ENCODE assay signal across 8 cellular contexts in the genomic region with DNA sequence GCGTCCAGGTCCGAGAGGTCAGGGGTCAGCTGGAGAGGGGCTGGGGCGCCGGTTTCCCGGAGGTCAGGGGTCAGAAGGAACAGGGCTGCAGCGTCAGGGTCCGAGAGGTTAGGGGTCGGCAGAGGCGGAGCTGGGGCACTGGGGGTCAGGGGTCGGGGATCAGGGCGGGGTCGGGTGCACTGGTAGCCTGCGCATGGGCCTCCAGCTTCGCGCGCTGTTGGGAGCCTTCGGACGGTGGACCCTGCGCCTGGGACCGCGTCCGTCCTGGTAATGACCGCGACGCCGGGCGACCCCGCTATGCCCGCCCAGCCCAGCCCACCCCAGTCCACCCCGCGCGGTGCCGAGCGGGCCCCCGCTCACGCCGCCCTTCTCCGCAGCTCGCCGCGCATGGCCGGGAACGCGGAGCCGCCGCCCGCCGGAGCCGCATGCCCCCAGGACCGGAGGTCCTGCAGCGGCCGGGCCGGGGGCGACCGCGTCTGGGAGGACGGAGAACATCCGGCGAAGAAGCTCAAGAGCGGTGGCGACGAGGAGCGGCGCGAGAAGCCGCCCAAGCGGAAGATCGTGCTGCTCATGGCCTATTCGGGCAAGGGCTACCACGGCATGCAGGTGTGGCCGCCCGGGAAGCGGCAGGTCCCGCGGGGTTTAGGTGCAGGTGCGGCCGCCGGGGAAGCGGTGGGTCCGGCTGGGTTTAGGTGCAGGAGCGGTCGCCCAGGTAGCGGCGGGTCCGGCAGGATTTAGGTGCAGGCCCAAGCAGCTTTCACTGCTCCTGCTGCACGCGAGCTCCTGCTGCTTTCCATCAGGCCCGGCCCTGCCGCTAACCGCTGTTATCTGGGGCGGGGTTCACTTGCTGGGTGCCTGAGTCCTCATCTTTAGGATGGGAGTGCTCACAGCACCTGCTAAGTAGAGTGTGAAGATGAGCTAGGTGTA. TPM values are rescaled to one million over a fixed set of nuclear protein-coding genes. Genes with fewer than 3 reads are reported as not detected.
A peak's percentile ranks its signal among the peaks of the same experiment; 100 is the strongest.
DNase-seq lines count a peak whose midpoint lies in the region; ATAC-seq and TF ChIP-seq lines count a peak whose summit lies in the region.

No MANE protein-coding gene starts in this region.

- peaks cover 15% of the 10 kb centered on the region for H3K36me3 Mint-ChIP-seq in natural killer cell treated with Interleukin-12 subunit alpha and Interleukin-12 subunit beta and Interleukin-15 and Interleukin-18, amount 100 ng/mL, for 72 hours

- DNase-seq in NCI-H345 (lab: John Stamatoyannopoulos, UW) (peak; percentile 14), NCI-H345 treated with DMSO at 0.1 percent for 48 hours (lab: John Stamatoyannopoulos, UW; ENCODE audit: unreplicated experiment) (no peak), HT-29 (ENCODE audit: low spot score) (peak; percentile 45), epithelial cell of proximal tubule (ENCODE audit: low read depth) (no peak), GF-D8 (lab: John Stamatoyannopoulos, UW) (no peak), hippocampal formation (lab: John Stamatoyannopoulos, UW) (no peak)
- peak; percentile 30 to 41 for DNase-seq in activated CD4-positive, alpha-beta T cell treated with anti-CD3 and anti-CD28 coated beads, Interleukin-2, amount 50 U/mL, for 48 hours
- no peak for DNase-seq in natural killer cell treated with Interleukin-12 subunit alpha and Interleukin-12 subunit beta and Interleukin-15 and Interleukin-18, amount 100 ng/mL, for 72 hours (ENCODE audit: low spot score)

- TF ChIP-seq CTCF in epithelial cell of proximal tubule (conservative IDR thresholded peaks at IDR 0.05; ENCODE audit: low read depth, low read length): no peak

- peaks cover 13 to 14% of the 10 kb centered on the region in 2 donors for H3K4me1 Mint-ChIP-seq in natural killer cell treated with Interleukin-12 subunit alpha and Interleukin-12 subunit beta and Interleukin-15 and Interleukin-18, amount 100 ng/mL, for 72 hours (ENCODE audit: low read depth in 2 of 2)

- peak overlapping the region; percentile 83 to 84 for H3K27ac Mint-ChIP-seq in natural killer cell treated with Interleukin-12 subunit alpha and Interleukin-12 subunit beta and Interleukin-15 and Interleukin-18, amount 100 ng/mL, for 72 hours

- H3K9me3 Mint-ChIP-seq in natural killer cell treated with Interleukin-12 subunit alpha and Interleukin-12 subunit beta and Interleukin-15 and Interleukin-18, amount 100 ng/mL, for 72 hours: no peaks in the 10 kb centered on the region

- H3K4me3 ChIP-seq in epithelial cell of proximal tubule (ENCODE audit: low read depth, low read length): peak overlapping the region; percentile 97

- ATAC-seq in natural killer cell treated with Interleukin-12 subunit alpha and Interleukin-12 subunit beta and Interleukin-15 and Interleukin-18, amount 100 ng/mL, for 72 hours: peak; percentile 5 to 19

- no peaks in the 10 kb centered on the region for H3K27me3 Mint-ChIP-seq in natural killer cell treated with Interleukin-12 subunit alpha and Interleukin-12 subunit beta and Interleukin-15 and Interleukin-18, amount 100 ng/mL, for 72 hours

- peak overlapping the region; percentile 96 for H3K4me3 Mint-ChIP-seq in natural killer cell treated with Interleukin-12 subunit alpha and Interleukin-12 subunit beta and Interleukin-15 and Interleukin-18, amount 100 ng/mL, for 72 hours

RNA-seq across cellular contexts. Expression of a gene that starts 0.7 kb away (rescaled TPM):
- 70.5 and 73.8 TPM in 2 replicates for total RNA-seq in HT-29 (2014; rRNA removed; shearing (Covaris generic))
- total RNA-seq in epithelial cell of proximal tubule: 17.1 and 44.1 TPM in 2 replicates
- 100 to 1,000 TPM in 1 of 2 donors, 10 to 100 TPM in 1; 53.7 to 147 TPM for total RNA-seq in natural killer cell treated with Interleukin-12 subunit alpha and Interleukin-12 subunit beta and Interleukin-15 and Interleukin-18, amount 100 ng/mL, for 72 hours

RNA-seq across cellular contexts. Expression of a gene that starts 19.9 kb away (rescaled TPM):
- total RNA-seq in HT-29 (2014; rRNA removed; shearing (Covaris generic)): 8.3 and 12.2 TPM in 2 replicates
- 9.5 and 11.9 TPM in 2 replicates for total RNA-seq in epithelial cell of proximal tubule
- total RNA-seq in natural killer cell treated with Interleukin-12 subunit alpha and Interleukin-12 subunit beta and Interleukin-15 and Interleukin-18, amount 100 ng/mL, for 72 hours: 100 to 1,000 TPM in 1 of 2 donors, 10 to 100 TPM in 1; 53.5 to 106 TPM

RNA-seq across cellular contexts. Expression of a gene that starts 35.4 kb away (rescaled TPM):
- 4.9 and 9.6 TPM in 2 replicates for total RNA-seq in HT-29 (2014; rRNA removed; shearing (Covaris generic))
- total RNA-seq in epithelial cell of proximal tubule: 8.2 and 11.8 TPM in 2 replicates
- total RNA-seq in natural killer cell treated with Interleukin-12 subunit alpha and Interleukin-12 subunit beta and Interleukin-15 and Interleukin-18, amount 100 ng/mL, for 72 hours: 10 to 100 TPM; 21.8 to 24.3 TPM

Comparison
In these comparisons a context has a peak if more than half of its experiments do, and no peak if none do; other contexts are left out.
1. DNase-seq: peak in NCI-H345 (single experiment), HT-29 (single experiment) and activated CD4-positive, alpha-beta T cell treated with anti-CD3 and anti-CD28 coated beads, Interleukin-2, amount 50 U/mL, for 48 hours (2 of 2); none in NCI-H345 treated with DMSO at 0.1 percent for 48 hours (single experiment), epithelial cell of proximal tubule (single experiment), natural killer cell treated with Interleukin-12 subunit alpha and Interleukin-12 subunit beta and Interleukin-15 and Interleukin-18, amount 100 ng/mL, for 72 hours (single experiment), GF-D8 (single experiment) and hippocampal formation (0 of 2).